In the genomic region with DNA sequence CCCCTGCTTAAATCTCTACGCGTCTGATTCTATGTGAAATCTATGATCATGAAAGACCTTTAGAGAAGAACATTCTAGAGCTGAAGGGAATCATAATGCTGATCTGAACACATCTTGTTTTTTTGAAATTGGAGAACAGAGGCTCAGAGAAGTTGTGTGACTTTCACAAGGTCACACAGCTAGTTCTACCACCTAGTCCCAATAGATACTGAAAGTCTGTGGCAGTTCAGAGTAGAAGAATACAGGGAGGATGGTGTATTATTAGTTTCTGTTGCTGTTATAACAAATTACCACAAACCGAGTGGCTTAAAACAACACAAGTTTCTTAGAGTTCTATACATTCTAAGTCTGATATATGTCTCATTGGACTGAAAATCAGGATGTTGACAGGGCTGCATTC, we compare ENCODE assay signal across 34 cellular contexts.
"Had no signal": no experiment of that assay in that cellular context is flagged by ENCODE, and none has a peak within 500 bp of the region (broad histone marks: within the 10 kb centered on the region; RNA-seq: fewer than 3 reads in every experiment).

No MANE protein-coding gene starts in this region.

- DNase-seq: Karpas-422, Kasumi-1, MG63, MM.1S, MV-4-11, NCI-H1048, NCI-H1092, NCI-H1092 treated with DMSO at 0.1 percent for 48 hours, NCI-H1105, NCI-H1105 treated with DMSO at 0.1 percent for 48 hours, NCI-H1417, NCI-H1417 treated with DMSO at 0.1 percent for 48 hours, NCI-H1436, NCI-H1436 treated with DMSO at 0.1 percent for 48 hours, NCI-H146, NCI-H1694, NCI-H1694 treated with DMSO at 0.1 percent for 48 hours, NCI-H187, NCI-H187 treated with DMSO at 0.1 percent for 48 hours, NCI-H1930, NCI-H2029, NCI-H2029 treated with DMSO at 0.1 percent for 48 hours, NCI-H2081, NCI-H2081 treated with DMSO at 0.1 percent for 48 hours, NCI-H2107, NCI-H2171, NCI-H2171 treated with DMSO at 0.1 percent for 48 hours, NCI-H2227 treated with DMSO at 0.1 percent for 48 hours, NCI-H226, NCI-H345, NCI-H446, NCI-H446 treated with DMSO at 0.1 percent for 48 hours, NCI-H510A, NCI-H510A treated with DMSO at 0.1 percent for 48 hours had no signal

- H3K9me3 ChIP-seq: MG63 had no signal

- H3K36me3 ChIP-seq: MG63 had no signal

- H3K4me3 ChIP-seq: MG63 had no signal

- H3K27me3 ChIP-seq: MG63 had no signal
